18 cellular contexts compared by ENCODE assay signal in the genomic region with DNA sequence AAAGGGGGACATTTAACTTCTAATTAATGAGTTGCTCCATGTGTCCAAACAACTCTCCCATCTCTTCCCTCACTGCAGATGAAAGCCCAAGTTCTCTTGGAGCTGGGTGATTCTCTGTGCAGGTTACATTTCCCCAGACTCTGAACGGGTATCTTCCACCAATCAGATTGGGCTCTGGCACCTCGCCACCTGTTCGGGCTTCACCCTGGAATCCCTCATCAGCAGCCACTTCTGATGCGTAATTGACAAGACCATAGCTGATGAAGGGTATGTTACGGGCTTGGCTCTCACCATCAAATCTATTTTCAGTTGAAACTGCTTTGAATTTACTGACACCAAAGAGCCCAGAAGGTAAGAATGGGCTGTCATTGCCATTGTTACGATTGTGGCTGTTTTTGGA.
"Had no signal": no experiment of that assay in that cellular context is flagged by ENCODE, and none has a peak within 500 bp of the region (broad histone marks: within the 10 kb centered on the region; RNA-seq: fewer than 3 reads in every experiment).

No MANE protein-coding gene starts in this region.

- H3K27me3 ChIP-seq: esophagus muscularis mucosa, gastrocnemius medialis, pancreas, right lobe of liver, tibial artery, upper lobe of left lung, uterus had no signal

- H3K27ac ChIP-seq: epithelial cell of prostate, gastrocnemius medialis, pancreas, prostate gland, right lobe of liver, tibial artery, upper lobe of left lung, uterus had no signal

- ATAC-seq: effector memory CD8-positive, alpha-beta T cell; gastrocnemius medialis; stimulated activated memory B cell treated with anti-CD40 and anti-IgM and Interleukin-4, amounts not matched to agents 10 μg/mL and 1 μg/mL and 100 μg/mL, for 72 hours had no signal

- H3K36me3 ChIP-seq: esophagus muscularis mucosa, gastrocnemius medialis, pancreas, prostate gland, right lobe of liver, tibial artery, upper lobe of left lung, uterus had no signal

- H3K9me3 ChIP-seq: esophagus muscularis mucosa, gastrocnemius medialis, pancreas, prostate gland, right lobe of liver, tibial artery, upper lobe of left lung, uterus had no signal

- H3K4me1 ChIP-seq: gastrocnemius medialis, pancreas, prostate gland, uterus had no signal

- DNase-seq: effector memory CD8-positive, alpha-beta T cell; gastrocnemius medialis; glutamatergic neuron; mesendoderm; naive B cell; occipital lobe; pancreas; right lobe of liver; stimulated activated CD4-positive, alpha-beta T cell treated with anti-CD3 and anti-CD28 coated beads, Interleukin-15, amount 100 ng/mL, for 24 hours; stimulated activated CD4-positive, alpha-beta T cell treated with anti-CD3 and anti-CD28 coated beads, Interleukin-1b, Interleukin-23, amount 100 ng/mL, for 48 hours; stimulated activated CD4-positive, alpha-beta T cell treated with anti-CD3 and anti-CD28 coated beads, Interleukin-4, amount 100 ng/mL, for 24 hours; tibial artery; upper lobe of left lung; uterus had no signal

- H3K4me3 ChIP-seq: esophagus muscularis mucosa, gastrocnemius medialis, pancreas, prostate gland, right lobe of liver, tibial artery, upper lobe of left lung, uterus had no signal
